In genomic region chr5:12743582-12743981, GRCh38 we compare ENCODE assay signal across 28 cellular contexts.
"Had no signal": no experiment of that assay in that cellular context is flagged by ENCODE, and none has a peak within 500 bp of the region (broad histone marks: within the 10 kb centered on the region; RNA-seq: fewer than 3 reads in every experiment).

No MANE protein-coding gene starts in this region.

- H3K4me3 Mint-ChIP-seq: stimulated activated memory B cell treated with anti-CD40 and anti-IgM and Interleukin-4, amounts not matched to agents 10 μg/mL and 1 μg/mL and 100 μg/mL, for 72 hours; stimulated activated naive B cell treated with anti-CD40 and anti-IgM and Interleukin-4, amounts not matched to agents 10 μg/mL and 1 μg/mL and 100 μg/mL, for 72 hours; stimulated activated naive CD8-positive, alpha-beta T cell treated with anti-CD3 and anti-CD28 coated beads, Interleukin-15, amount 100 ng/mL, for 72 hours; stimulated activated naive CD8-positive, alpha-beta T cell treated with anti-CD3 and anti-CD28 coated beads, Interleukin-15, Interleukin-2, amounts not matched to agents 100 ng/mL and 50 ng/mL, for 24 hours; type B pancreatic cell had no signal

- H3K36me3 ChIP-seq: stomach, suprapubic skin, thoracic aorta, thyroid gland, tibial artery, tibial nerve, transverse colon, upper lobe of left lung, upper lobe of right lung, uterus, vagina had no signal

- H3K9me3 ChIP-seq: stomach, suprapubic skin, testis, thoracic aorta, thyroid gland, tibial artery, tibial nerve, transverse colon, upper lobe of left lung, upper lobe of right lung, uterus, vagina had no signal

- ATAC-seq: stimulated activated memory B cell treated with anti-CD40 and anti-IgM and Interleukin-4, amounts not matched to agents 10 μg/mL and 1 μg/mL and 100 μg/mL, for 72 hours; stimulated activated naive B cell treated with anti-CD40 and anti-IgM and Interleukin-4, amounts not matched to agents 10 μg/mL and 1 μg/mL and 100 μg/mL, for 72 hours; stimulated activated naive CD8-positive, alpha-beta T cell treated with anti-CD3 and anti-CD28 coated beads, Interleukin-15, amount 100 ng/mL, for 72 hours; stimulated activated naive CD8-positive, alpha-beta T cell treated with anti-CD3 and anti-CD28 coated beads, Interleukin-15, Interleukin-2, amounts not matched to agents 100 U/mL and 50 U/mL, for 24 hours; upper lobe of right lung had no signal

- H3K4me1 Mint-ChIP-seq: stimulated activated memory B cell treated with anti-CD40 and anti-IgM and Interleukin-4, amounts not matched to agents 10 μg/mL and 1 μg/mL and 100 μg/mL, for 72 hours; stimulated activated naive B cell treated with anti-CD40 and anti-IgM and Interleukin-4, amounts not matched to agents 10 μg/mL and 1 μg/mL and 100 μg/mL, for 72 hours; stimulated activated naive CD8-positive, alpha-beta T cell treated with anti-CD3 and anti-CD28 coated beads, Interleukin-15, amount 100 ng/mL, for 72 hours had no signal

- H3K27ac ChIP-seq: stomach, suprapubic skin, testis, thoracic aorta, thyroid gland, tibial artery, tibial nerve, transverse colon, upper lobe of left lung, upper lobe of right lung, uterus, vagina had no signal

- H3K36me3 Mint-ChIP-seq: stimulated activated memory B cell treated with anti-CD40 and anti-IgM and Interleukin-4, amounts not matched to agents 10 μg/mL and 1 μg/mL and 100 μg/mL, for 72 hours; stimulated activated naive B cell treated with anti-CD40 and anti-IgM and Interleukin-4, amounts not matched to agents 10 μg/mL and 1 μg/mL and 100 μg/mL, for 72 hours; type B pancreatic cell had no signal

- H3K27ac Mint-ChIP-seq: stimulated activated memory B cell treated with anti-CD40 and anti-IgM and Interleukin-4, amounts not matched to agents 10 μg/mL and 1 μg/mL and 100 μg/mL, for 72 hours; stimulated activated naive B cell treated with anti-CD40 and anti-IgM and Interleukin-4, amounts not matched to agents 10 μg/mL and 1 μg/mL and 100 μg/mL, for 72 hours; stimulated activated naive CD8-positive, alpha-beta T cell treated with anti-CD3 and anti-CD28 coated beads, Interleukin-15, amount 100 ng/mL, for 72 hours; stimulated activated naive CD8-positive, alpha-beta T cell treated with anti-CD3 and anti-CD28 coated beads, Interleukin-15, Interleukin-2, amounts not matched to agents 100 ng/mL and 50 ng/mL, for 24 hours; type B pancreatic cell had no signal

- H3K4me3 ChIP-seq: stomach, suprapubic skin, testis, thoracic aorta, thyroid gland, tibial artery, tibial nerve, transverse colon, upper lobe of left lung, upper lobe of right lung, uterus, vagina had no signal

- FAIRE-seq: urothelium cell line had no signal

- H3K9me3 Mint-ChIP-seq: stimulated activated memory B cell treated with anti-CD40 and anti-IgM and Interleukin-4, amounts not matched to agents 10 μg/mL and 1 μg/mL and 100 μg/mL, for 72 hours; stimulated activated naive CD8-positive, alpha-beta T cell treated with anti-CD3 and anti-CD28 coated beads, Interleukin-15, amount 100 ng/mL, for 72 hours; type B pancreatic cell had no signal

- DNase-seq: stimulated activated CD4-positive, alpha-beta T cell treated with anti-CD3 and anti-CD28 coated beads, Interleukin-2, amount 100 ng/mL, for 24 hours; stimulated activated CD4-positive, alpha-beta T cell treated with anti-CD3 and anti-CD28 coated beads, Interleukin-2, amount 100 ng/mL, for 48 hours; stimulated activated CD4-positive, alpha-beta T cell treated with anti-CD3 and anti-CD28 coated beads, Interleukin-4, amount 100 ng/mL, for 1 hour; stimulated activated CD4-positive, alpha-beta T cell treated with anti-CD3 and anti-CD28 coated beads, Interleukin-4, amount 100 ng/mL, for 24 hours; stimulated activated CD4-positive, alpha-beta T cell treated with anti-CD3 and anti-CD28 coated beads, Interleukin-4, amount 100 ng/mL, for 4 hours; stimulated activated CD8-positive, alpha-beta memory T cell treated with anti-CD3 and anti-CD28 coated beads, Interleukin-4, amount 100 ng/mL, for 48 hours; stimulated activated naive B cell treated with anti-CD40 and anti-IgM and Interleukin-4, amounts not matched to agents 10 μg/mL and 1 μg/mL and 100 μg/mL, for 72 hours; stimulated activated naive CD4-positive, alpha-beta T cell; stimulated activated naive CD4-positive, alpha-beta T cell treated with Interleukin-2 at 50 U/mL for 16 hours; stimulated activated naive CD8-positive, alpha-beta T cell treated with anti-CD3 and anti-CD28 coated beads, Interleukin-15, amount 100 ng/mL, for 72 hours; stimulated activated naive CD8-positive, alpha-beta T cell treated with anti-CD3 and anti-CD28 coated beads, Interleukin-15, Interleukin-2, amounts not matched to agents 100 U/mL and 50 U/mL, for 24 hours; stomach; substantia nigra; testis; thyroid gland; tibial artery; transverse colon; upper lobe of left lung; upper lobe of right lung; uterus had no signal

- H3K27me3 ChIP-seq: stomach, suprapubic skin, testis, thyroid gland, tibial artery, tibial nerve, transverse colon, upper lobe of left lung, upper lobe of right lung, uterus, vagina had no signal

- H3K4me1 ChIP-seq: stomach, suprapubic skin, testis, thyroid gland, tibial artery, tibial nerve, transverse colon, upper lobe of left lung, upper lobe of right lung, uterus, vagina had no signal

- H3K27me3 Mint-ChIP-seq: stimulated activated memory B cell treated with anti-CD40 and anti-IgM and Interleukin-4, amounts not matched to agents 10 μg/mL and 1 μg/mL and 100 μg/mL, for 72 hours; stimulated activated naive B cell treated with anti-CD40 and anti-IgM and Interleukin-4, amounts not matched to agents 10 μg/mL and 1 μg/mL and 100 μg/mL, for 72 hours; stimulated activated naive CD8-positive, alpha-beta T cell treated with anti-CD3 and anti-CD28 coated beads, Interleukin-15, amount 100 ng/mL, for 72 hours; stimulated activated naive CD8-positive, alpha-beta T cell treated with anti-CD3 and anti-CD28 coated beads, Interleukin-15, Interleukin-2, amounts not matched to agents 100 ng/mL and 50 ng/mL, for 24 hours; type B pancreatic cell had no signal
